ENCODE assay signal across 19 cellular contexts in genomic region chr1:21239181-21239580, GRCh38. TPM values are rescaled to one million over a fixed set of nuclear protein-coding genes. Genes with fewer than 3 reads are reported as not detected.
A peak's percentile ranks its signal among the peaks of the same experiment; 100 is the strongest.
DNase-seq lines count a peak whose midpoint lies in the region; ATAC-seq and TF ChIP-seq lines count a peak whose summit lies in the region.
"Had no signal": no experiment of that assay in that cellular context is flagged by ENCODE, and none has a peak within 500 bp of the region (broad histone marks: within the 10 kb centered on the region; RNA-seq: fewer than 3 reads in every experiment).

No MANE protein-coding gene starts in this region.

- CTCF ChIA-PET in activated CD8-positive, alpha-beta T cell treated with anti-CD3 and anti-CD28 coated beads for 36 hours (lab: Charles Lee), result interaction anchor here (1.6 to 2.1 kb wide), 2 partner anchors 16 to 130 kb away, joined by 7 to 9 read pairs; no protein-coding TSS in a partner anchor
- CTCF ChIA-PET in activated CD8-positive, alpha-beta T cell treated with anti-CD3 and anti-CD28 coated beads, Interleukin-2, amount 10 ng/mL, durations not matched to agents 7 days and 5 days (lab: Charles Lee), result interaction anchor here (2.4 kb wide), 1 partner anchor 31 kb away, joined by 12 read pairs; no protein-coding TSS in a partner anchor

- no peaks in the 10 kb centered on the region for H3K9me3 ChIP-seq in SJCRH30 (replicated peaks)
- H3K9me3 ChIP-seq in endodermal cell (ENCODE audit: control insufficient read depth, low read length), result no peaks in the 10 kb centered on the region
- H3K9me3 ChIP-seq: lower lobe of right lung, sigmoid colon had no signal

- H3K4me3 ChIP-seq in SJCRH30 (no peak overlapping the region), endodermal cell (ENCODE audit: low read length) (no peak overlapping the region)
- H3K4me3 ChIP-seq: lower lobe of right lung, sigmoid colon had no signal

- peak; percentile 59 for DNase-seq in activated CD8-positive, alpha-beta T cell treated with anti-CD3 and anti-CD28 coated beads for 36 hours
- no peak for DNase-seq in activated CD8-positive, alpha-beta T cell treated with anti-CD3 and anti-CD28 coated beads, Interleukin-2, amount 10 ng/mL, durations not matched to agents 7 days and 5 days
- peak; percentile 85 to 89 for DNase-seq in SJCRH30
- DNase-seq in endodermal cell, result no peak
- no peak for DNase-seq in stimulated activated effector memory CD8-positive, alpha-beta T cell treated with anti-CD3 and anti-CD28 coated beads, Interleukin-12 subunit alpha, Interleukin-12 subunit beta, amount 100 ng/mL, for 72 hours (ENCODE audit: low spot score in 2 of 2)
- no peak for DNase-seq in DMS 273 (lab: John Stamatoyannopoulos, UW; ENCODE audit: unreplicated experiment)
- no peak for DNase-seq in T1000 (lab: John Stamatoyannopoulos, UW)
- DNase-seq: activated CD4-positive, alpha-beta T cell treated with anti-CD3 and anti-CD28 coated beads for 48 hours; CD8-positive, alpha-beta memory T cell; GF-D8; KG1; lower lobe of right lung; NCI-H1694; NCI-H524 treated with DMSO at 0.1 percent for 48 hours; sigmoid colon had no signal

- peaks cover 48% of the 10 kb centered on the region for H3K36me3 Mint-ChIP-seq in activated CD8-positive, alpha-beta T cell treated with anti-CD3 and anti-CD28 coated beads for 36 hours (ENCODE audit: low read depth)
- peaks cover 53% of the 10 kb centered on the region for H3K36me3 Mint-ChIP-seq in activated CD8-positive, alpha-beta T cell treated with anti-CD3 and anti-CD28 coated beads, Interleukin-2, amount 10 ng/mL, durations not matched to agents 7 days and 5 days (ENCODE audit: low read depth)
- peaks cover 26% of the 10 kb centered on the region for H3K36me3 Mint-ChIP-seq in endodermal cell (ENCODE audit: low read depth)
- H3K36me3 Mint-ChIP-seq in stimulated activated effector memory CD8-positive, alpha-beta T cell treated with anti-CD3 and anti-CD28 coated beads, Interleukin-12 subunit alpha, Interleukin-12 subunit beta, amount 100 ng/mL, for 72 hours, result peaks cover 100% of the 10 kb centered on the region

- H3K9ac ChIP-seq in endodermal cell (ENCODE audit: extremely low read depth, low read length, poor library complexity, severe bottlenecking), result no peak overlapping the region

- TF ChIP-seq CTCF in activated CD8-positive, alpha-beta T cell treated with anti-CD3 and anti-CD28 coated beads for 36 hours (IDR thresholded peaks at IDR 0.05), result no peak
- TF ChIP-seq CTCF in endodermal cell (conservative IDR thresholded peaks at IDR 0.05), result no peak

- ATAC-seq in activated CD8-positive, alpha-beta T cell treated with anti-CD3 and anti-CD28 coated beads for 36 hours, result peak; percentile 74
- ATAC-seq in activated CD8-positive, alpha-beta T cell treated with anti-CD3 and anti-CD28 coated beads, Interleukin-2, amount 10 ng/mL, durations not matched to agents 7 days and 5 days, result no peak
- peak; percentile 92 for ATAC-seq in stimulated activated effector memory CD8-positive, alpha-beta T cell treated with anti-CD3 and anti-CD28 coated beads, Interleukin-12 subunit alpha, Interleukin-12 subunit beta, amount 100 ng/mL, for 72 hours
- no peak for ATAC-seq in GM21825 (IDR thresholded peaks at IDR 0.05; ENCODE audit: unreplicated experiment)
- ATAC-seq: lower lobe of right lung had no signal

- no peaks in the 10 kb centered on the region for H3K27me3 ChIP-seq in SJCRH30
- H3K27me3 ChIP-seq in endodermal cell (ENCODE audit: control insufficient read depth, insufficient read depth, low read length, poor library complexity, severe bottlenecking), result no peaks in the 10 kb centered on the region
- H3K27me3 ChIP-seq: foreskin keratinocyte, neutrophil, sigmoid colon had no signal

- H3K4me1 ChIP-seq in SJCRH30 (peaks cover 30% of the 10 kb centered on the region), endodermal cell (ENCODE audit: control insufficient read depth, insufficient read depth, low read length) (peaks cover 2% of the 10 kb centered on the region)
- H3K4me1 ChIP-seq: foreskin keratinocyte, lower lobe of right lung, sigmoid colon had no signal

- POLR2A ChIA-PET in activated CD8-positive, alpha-beta T cell treated with anti-CD3 and anti-CD28 coated beads for 36 hours (lab: Charles Lee), result no interaction called here
- POLR2A ChIA-PET in activated CD8-positive, alpha-beta T cell treated with anti-CD3 and anti-CD28 coated beads, Interleukin-2, amount 10 ng/mL, durations not matched to agents 7 days and 5 days (lab: Charles Lee), result no interaction called here

- peak overlapping the region; percentile 45 for H3K27ac ChIP-seq in SJCRH30
- H3K27ac ChIP-seq in endodermal cell (ENCODE audit: low read depth, low read length), result no peak overlapping the region
- H3K27ac ChIP-seq: foreskin keratinocyte, lower lobe of right lung, neutrophil, sigmoid colon had no signal

- H3K9me3 Mint-ChIP-seq in activated CD8-positive, alpha-beta T cell treated with anti-CD3 and anti-CD28 coated beads for 36 hours, result no peaks in the 10 kb centered on the region
- no peaks in the 10 kb centered on the region for H3K9me3 Mint-ChIP-seq in activated CD8-positive, alpha-beta T cell treated with anti-CD3 and anti-CD28 coated beads, Interleukin-2, amount 10 ng/mL, durations not matched to agents 7 days and 5 days (ENCODE audit: insufficient read depth)
- H3K9me3 Mint-ChIP-seq in endodermal cell, result no peaks in the 10 kb centered on the region
- no peaks in the 10 kb centered on the region for H3K9me3 Mint-ChIP-seq in stimulated activated effector memory CD8-positive, alpha-beta T cell treated with anti-CD3 and anti-CD28 coated beads, Interleukin-12 subunit alpha, Interleukin-12 subunit beta, amount 100 ng/mL, for 72 hours
- H3K9me3 Mint-ChIP-seq: CD8-positive, alpha-beta memory T cell; T-helper 1 cell treated with Interleukin-12 subunit alpha and Interleukin-12 subunit beta and Interleukin-4 antibody, amounts not matched to agents 30 μg/mL and 1 μg/mL, for 36 hours had no signal

- intact Hi-C loops in activated CD8-positive, alpha-beta T cell treated with anti-CD3 and anti-CD28 coated beads for 36 hours (cut with micrococcal nuclease), result no loop called here

- H3K36me3 ChIP-seq in SJCRH30 (peaks cover 30% of the 10 kb centered on the region), endodermal cell (ENCODE audit: control insufficient read depth, insufficient read depth, low read length) (peaks cover 14% of the 10 kb centered on the region)

- 93 to 95% methylated on average over 11 of the region's 11 CpGs for WGBS in endodermal cell (ENCODE audit: insufficient coverage in 1 of 2, insufficient read length in 1 of 2), 2 experiments

- H3K4me3 Mint-ChIP-seq in activated CD8-positive, alpha-beta T cell treated with anti-CD3 and anti-CD28 coated beads for 36 hours, result no peak overlapping the region
- no peak overlapping the region for H3K4me3 Mint-ChIP-seq in activated CD8-positive, alpha-beta T cell treated with anti-CD3 and anti-CD28 coated beads, Interleukin-2, amount 10 ng/mL, durations not matched to agents 7 days and 5 days
- H3K4me3 Mint-ChIP-seq in endodermal cell, result no peak overlapping the region
- H3K4me3 Mint-ChIP-seq in stimulated activated effector memory CD8-positive, alpha-beta T cell treated with anti-CD3 and anti-CD28 coated beads, Interleukin-12 subunit alpha, Interleukin-12 subunit beta, amount 100 ng/mL, for 72 hours, result no peak overlapping the region
- H3K4me3 Mint-ChIP-seq: CD8-positive, alpha-beta memory T cell; T-helper 1 cell treated with Interleukin-12 subunit alpha and Interleukin-12 subunit beta and Interleukin-4 antibody, amounts not matched to agents 30 μg/mL and 1 μg/mL, for 36 hours had no signal

- H3K27me3 Mint-ChIP-seq in activated CD8-positive, alpha-beta T cell treated with anti-CD3 and anti-CD28 coated beads for 36 hours, result no peaks in the 10 kb centered on the region
- no peaks in the 10 kb centered on the region for H3K27me3 Mint-ChIP-seq in activated CD8-positive, alpha-beta T cell treated with anti-CD3 and anti-CD28 coated beads, Interleukin-2, amount 10 ng/mL, durations not matched to agents 7 days and 5 days (ENCODE audit: low read depth)
- no peaks in the 10 kb centered on the region for H3K27me3 Mint-ChIP-seq in endodermal cell (ENCODE audit: insufficient read depth)
- H3K27me3 Mint-ChIP-seq: CD8-positive, alpha-beta memory T cell had no signal

- H3K4me1 Mint-ChIP-seq in activated CD8-positive, alpha-beta T cell treated with anti-CD3 and anti-CD28 coated beads for 36 hours (ENCODE audit: low read depth), result peaks cover 6% of the 10 kb centered on the region
- H3K4me1 Mint-ChIP-seq in activated CD8-positive, alpha-beta T cell treated with anti-CD3 and anti-CD28 coated beads, Interleukin-2, amount 10 ng/mL, durations not matched to agents 7 days and 5 days (ENCODE audit: low read depth), result no peaks in the 10 kb centered on the region
- peaks cover 8% of the 10 kb centered on the region for H3K4me1 Mint-ChIP-seq in endodermal cell
- H3K4me1 Mint-ChIP-seq in stimulated activated effector memory CD8-positive, alpha-beta T cell treated with anti-CD3 and anti-CD28 coated beads, Interleukin-12 subunit alpha, Interleukin-12 subunit beta, amount 100 ng/mL, for 72 hours, result peaks cover 10% of the 10 kb centered on the region
- H3K4me1 Mint-ChIP-seq: CD8-positive, alpha-beta memory T cell had no signal

- peak overlapping the region; percentile 77 for H3K27ac Mint-ChIP-seq in activated CD8-positive, alpha-beta T cell treated with anti-CD3 and anti-CD28 coated beads for 36 hours
- no peak overlapping the region for H3K27ac Mint-ChIP-seq in activated CD8-positive, alpha-beta T cell treated with anti-CD3 and anti-CD28 coated beads, Interleukin-2, amount 10 ng/mL, durations not matched to agents 7 days and 5 days
- H3K27ac Mint-ChIP-seq in endodermal cell, result peak overlapping the region; percentile 25
- peak overlapping the region; percentile 70 for H3K27ac Mint-ChIP-seq in stimulated activated effector memory CD8-positive, alpha-beta T cell treated with anti-CD3 and anti-CD28 coated beads, Interleukin-12 subunit alpha, Interleukin-12 subunit beta, amount 100 ng/mL, for 72 hours
- H3K27ac Mint-ChIP-seq: T-helper 1 cell treated with Interleukin-12 subunit alpha and Interleukin-12 subunit beta and Interleukin-4 antibody, amounts not matched to agents 30 μg/mL and 1 μg/mL, for 36 hours had no signal

RNA-seq across cellular contexts. Expression of gene ECE1, which starts 51.1 kb away (rescaled TPM):
- total RNA-seq in activated CD8-positive, alpha-beta T cell treated with anti-CD3 and anti-CD28 coated beads for 36 hours, result 100 to 1,000 TPM; 118 to 127 TPM
- total RNA-seq in activated CD8-positive, alpha-beta T cell treated with anti-CD3 and anti-CD28 coated beads, Interleukin-2, amount 10 ng/mL, durations not matched to agents 7 days and 5 days, result 10 to 100 TPM; 70.9 to 72.5 TPM
- total RNA-seq in SJCRH30 (2014; rRNA removed; shearing (Covaris generic)), result 73.2 and 74.5 TPM in 2 replicates
- total RNA-seq in endodermal cell, result 10 to 100 TPM; 47.8 to 57.9 TPM
- polyA plus RNA-seq in endodermal cell (2013, experiment 1 of 2), result 38.8 TPM
- 42.8 TPM for polyA plus RNA-seq in endodermal cell (2013, experiment 2 of 2)

Comparison
In these comparisons a context has a peak if more than half of its experiments do, and no peak if none do; other contexts are left out.
1. ATAC-seq: peak in activated CD8-positive, alpha-beta T cell treated with anti-CD3 and anti-CD28 coated beads for 36 hours (single experiment) and stimulated activated effector memory CD8-positive, alpha-beta T cell treated with anti-CD3 and anti-CD28 coated beads, Interleukin-12 subunit alpha, Interleukin-12 subunit beta, amount 100 ng/mL, for 72 hours (single experiment); none in activated CD8-positive, alpha-beta T cell treated with anti-CD3 and anti-CD28 coated beads, Interleukin-2, amount 10 ng/mL, durations not matched to agents 7 days and 5 days (single experiment) and GM21825 (single experiment).
2. DNase-seq: peak in activated CD8-positive, alpha-beta T cell treated with anti-CD3 and anti-CD28 coated beads for 36 hours (single experiment) and SJCRH30 (2 of 2); none in activated CD8-positive, alpha-beta T cell treated with anti-CD3 and anti-CD28 coated beads, Interleukin-2, amount 10 ng/mL, durations not matched to agents 7 days and 5 days (single experiment), endodermal cell (single experiment), stimulated activated effector memory CD8-positive, alpha-beta T cell treated with anti-CD3 and anti-CD28 coated beads, Interleukin-12 subunit alpha, Interleukin-12 subunit beta, amount 100 ng/mL, for 72 hours (0 of 2), DMS 273 (single experiment) and T1000 (single experiment).